In genomic region chr5:68320094-68320986, GRCh38 we compare ENCODE assay signal across 22 cellular contexts.
DNase-seq lines count a peak whose midpoint lies in the region; ATAC-seq, FAIRE-seq and TF ChIP-seq lines count a peak whose summit lies in the region.
"Had no signal": no experiment of that assay in that cellular context is flagged by ENCODE, and none has a peak within 500 bp of the region (broad histone marks: within the 10 kb centered on the region; RNA-seq: fewer than 3 reads in every experiment).

No MANE protein-coding gene starts in this region.

- TF ChIP-seq EP300 in HepG2 (IDR thresholded peaks at IDR 0.05; ENCODE audit: low read depth in 2 of 2, low read length in 2 of 2), result no peak
- TF ChIP-seq EP300 in HepG2 (CRISPR knock-in tag; IDR thresholded peaks at IDR 0.05; ENCODE audit: borderline replicate concordance), result no peak
- no peak for TF ChIP-seq EP300 in transverse colon (IDR thresholded peaks at IDR 0.05; ENCODE audit: low read depth)

- H3K9me3 Mint-ChIP-seq in activated CD4-positive, alpha-beta T cell treated with anti-CD3 and anti-CD28 coated beads for 36 hours (ENCODE audit: low read depth), result no peaks in the 10 kb centered on the region
- H3K9me3 Mint-ChIP-seq in H9, result peaks cover 10 to 13% of the 10 kb centered on the region in 2 experiments
- no peaks in the 10 kb centered on the region for H3K9me3 Mint-ChIP-seq in osteocyte (ENCODE audit: unreplicated experiment)
- H3K9me3 Mint-ChIP-seq: activated naive CD8-positive, alpha-beta T cell treated with anti-CD3 and anti-CD28 coated beads, Interleukin-2, amount 50 U/mL, for 24 hours; central memory CD8-positive, alpha-beta T cell had no signal

- no peak overlapping the region for H2AK5ac ChIP-seq in H9 (ENCODE audit: insufficient read length, low read length)

- H3K56ac ChIP-seq in H9 (ENCODE audit: insufficient read length, low read depth, low read length), result no peak overlapping the region

- no peak overlapping the region for H2BK5ac ChIP-seq in H9 (ENCODE audit: insufficient read length, low read length)

- FAIRE-seq in HepG2 (lab: Jason Lieb, UNC), result no peak

- ATAC-seq in left ventricle myocardium superior (peak; percentile 25), HepG2 (peak; percentile 42)
- ATAC-seq in activated CD4-positive, alpha-beta T cell treated with anti-CD3 and anti-CD28 coated beads for 36 hours, result no peak
- ATAC-seq: activated naive CD8-positive, alpha-beta T cell treated with anti-CD3 and anti-CD28 coated beads, Interleukin-2, amount 50 U/mL, for 24 hours; gastroesophageal sphincter; upper lobe of right lung had no signal

- H4K20me1 ChIP-seq in HepG2 (ENCODE audit: insufficient read depth, low read length), result no peaks in the 10 kb centered on the region
- no peaks in the 10 kb centered on the region for H4K20me1 ChIP-seq in H9 (ENCODE audit: control insufficient read depth, insufficient read depth, insufficient read length)

- DNase-seq in left ventricle myocardium superior (no peak), left ventricle myocardium inferior (no peak), adipocyte (ENCODE audit: low read depth) (no peak), HepG2 (ENCODE audit: low spot score) (peak; percentile 11), transverse colon (peak; percentile 58), H9 (no peak), osteocyte (ENCODE audit: extremely low spot score, unreplicated experiment) (no peak)
- no peak for DNase-seq in activated CD4-positive, alpha-beta T cell treated with anti-CD3 and anti-CD28 coated beads for 36 hours
- DNase-seq: activated CD4-positive, alpha-beta T cell treated with anti-CD3 and anti-CD28 coated beads, Interleukin-2, amount 50 U/mL, for 1 hour; activated naive CD8-positive, alpha-beta T cell treated with anti-CD3 and anti-CD28 coated beads, Interleukin-2, amount 50 U/mL, for 24 hours; activated T-cell treated with anti-CD3 and anti-CD28 coated beads, Interleukin-2, amount 50 U/mL, for 48 hours; endodermal cell; midbrain; NCI-H1092; occipital lobe; SHP77; spleen; stimulated activated naive CD4-positive, alpha-beta T cell; T-helper 2 cell; upper lobe of right lung had no signal

- no peak overlapping the region for H2BK20ac ChIP-seq in H9 (ENCODE audit: low read depth, low read length, poor library complexity, severe bottlenecking)

- POLR2A ChIA-PET in HepG2 (lab: Yijun Ruan, JAX), result no interaction called here
- POLR2A ChIA-PET in activated CD4-positive, alpha-beta T cell treated with anti-CD3 and anti-CD28 coated beads for 36 hours (lab: Charles Lee), result no interaction called here

- intact Hi-C loops in left ventricle myocardium superior (cut with micrococcal nuclease) (no loop called here), left ventricle myocardium inferior (cut with micrococcal nuclease) (no loop called here), HepG2 (cut with micrococcal nuclease; ENCODE audit: unreplicated experiment) (no loop called here), transverse colon (cut with DNase I; ENCODE audit: low total_unique reads) (no loop called here)
- intact Hi-C loops in activated CD4-positive, alpha-beta T cell treated with anti-CD3 and anti-CD28 coated beads for 36 hours (cut with DNase I, micrococcal nuclease), result no loop called here

- H2BK120ac ChIP-seq in H9 (ENCODE audit: low read depth, low read length, poor library complexity, severe bottlenecking), result no peak overlapping the region

- CTCF ChIA-PET in HepG2 (lab: Yijun Ruan, JAX; ENCODE audit: low intra/inter-chr PET ratio, low total read pairs), result no interaction called here
- CTCF ChIA-PET in activated CD4-positive, alpha-beta T cell treated with anti-CD3 and anti-CD28 coated beads for 36 hours (lab: Charles Lee), result interaction anchor here (0.7 kb wide), 1 partner anchor 671 kb away, joined by 3 read pairs; no protein-coding TSS in a partner anchor

- H3K4me3 Mint-ChIP-seq in activated CD4-positive, alpha-beta T cell treated with anti-CD3 and anti-CD28 coated beads for 36 hours, result no peak overlapping the region
- no peak overlapping the region for H3K4me3 Mint-ChIP-seq in H9
- no peak overlapping the region for H3K4me3 Mint-ChIP-seq in osteocyte (ENCODE audit: unreplicated experiment)
- H3K4me3 Mint-ChIP-seq: activated naive CD8-positive, alpha-beta T cell treated with anti-CD3 and anti-CD28 coated beads, Interleukin-2, amount 50 U/mL, for 24 hours; central memory CD8-positive, alpha-beta T cell; endodermal cell had no signal

- H3K36me3 ChIP-seq in left ventricle myocardium inferior (no peaks in the 10 kb centered on the region), adipocyte (ENCODE audit: control insufficient read depth, insufficient read depth, low read length, severe bottlenecking) (no peaks in the 10 kb centered on the region), HepG2 (replicated peaks in 1 of 2; ENCODE audit: control insufficient read depth in 1 of 2, insufficient read depth in 2 of 2, low read length in 2 of 2) (no peaks in the 10 kb centered on the region), transverse colon (no peaks in the 10 kb centered on the region)
- H3K36me3 ChIP-seq: gastroesophageal sphincter, spleen, upper lobe of right lung had no signal

- H3K79me2 ChIP-seq in HepG2 (ENCODE audit: insufficient read depth, low read length), result no peaks in the 10 kb centered on the region
- no peaks in the 10 kb centered on the region for H3K79me2 ChIP-seq in H9 (ENCODE audit: insufficient read depth, low read length)

- H2AFZ ChIP-seq in HepG2 (ENCODE audit: low read length) (no peak overlapping the region), H9 (ENCODE audit: low read length) (no peak overlapping the region)

- H3K9me3 ChIP-seq in left ventricle myocardium inferior (replicated peaks) (peaks cover 3% of the 10 kb centered on the region), adipocyte (ENCODE audit: control insufficient read depth, low read length) (no peaks in the 10 kb centered on the region), HepG2 (ENCODE audit: low read length) (no peaks in the 10 kb centered on the region), transverse colon (no peaks in the 10 kb centered on the region), H9 (ENCODE audit: control insufficient read depth, low read depth, low read length) (no peaks in the 10 kb centered on the region)
- H3K9me3 ChIP-seq: gastroesophageal sphincter, upper lobe of right lung had no signal

- H3K27me3 Mint-ChIP-seq in activated CD4-positive, alpha-beta T cell treated with anti-CD3 and anti-CD28 coated beads for 36 hours, result peaks cover 2% of the 10 kb centered on the region
- H3K27me3 Mint-ChIP-seq in H9 (ENCODE audit: low read depth), result no peaks in the 10 kb centered on the region; the same call in 1 of the 2 replicates
- no peaks in the 10 kb centered on the region for H3K27me3 Mint-ChIP-seq in osteocyte (ENCODE audit: unreplicated experiment)

- no peaks in the 10 kb centered on the region for H3K27me3 ChIP-seq in left ventricle myocardium inferior (ENCODE audit: low read depth)
- no peaks in the 10 kb centered on the region for H3K27me3 ChIP-seq in adipocyte (replicated peaks; ENCODE audit: control insufficient read depth, insufficient read depth, low read length)
- H3K27me3 ChIP-seq in HepG2 (ENCODE audit: control insufficient read depth in 1 of 2, insufficient read depth in 2 of 2, low read length in 2 of 2), result no peaks in the 10 kb centered on the region
- H3K27me3 ChIP-seq in transverse colon, result no peaks in the 10 kb centered on the region
- H3K27me3 ChIP-seq in H9 (ENCODE audit: insufficient read depth, low read length), result no peaks in the 10 kb centered on the region
- H3K27me3 ChIP-seq: gastroesophageal sphincter, spleen, upper lobe of right lung had no signal

- H4K5ac ChIP-seq in H9 (ENCODE audit: insufficient read length, low read depth, low read length), result no peak overlapping the region

- no peak for TF ChIP-seq RAD21 in HepG2 (CRISPR knock-in tag; IDR thresholded peaks at IDR 0.05)

- H3K23ac ChIP-seq in H9 (ENCODE audit: insufficient read length, low read depth, low read length), result no peak overlapping the region

- no peak overlapping the region for H2BK12ac ChIP-seq in H9 (ENCODE audit: insufficient read length, low read depth, low read length)

- BruUV-seq in HepG2 (replicated peaks; lab: Mats Ljungman, UMichigan), result no TSS peak

- H2BK15ac ChIP-seq in H9 (ENCODE audit: low read depth, low read length), result no peak overlapping the region

- no peak overlapping the region for H3T11ph ChIP-seq in H9 (ENCODE audit: low read length)

- H3K9ac ChIP-seq in adipocyte (ENCODE audit: low read length) (peak overlapping the region; percentile 15), HepG2 (ENCODE audit: insufficient read depth, low read depth, low read length) (no peak overlapping the region), H9 (ENCODE audit: extremely low read depth, insufficient read length, low read length) (no peak overlapping the region)

- H3K18ac ChIP-seq in H9 (ENCODE audit: insufficient read length, low read depth, low read length), result no peak overlapping the region

- no peak overlapping the region for H3K27ac Mint-ChIP-seq in activated CD4-positive, alpha-beta T cell treated with anti-CD3 and anti-CD28 coated beads for 36 hours
- H3K27ac Mint-ChIP-seq in H9 (no peak overlapping the region), osteocyte (ENCODE audit: unreplicated experiment) (no peak overlapping the region)
- H3K27ac Mint-ChIP-seq: activated naive CD8-positive, alpha-beta T cell treated with anti-CD3 and anti-CD28 coated beads, Interleukin-2, amount 50 U/mL, for 24 hours; endodermal cell had no signal

- no peaks in the 10 kb centered on the region for H3K79me1 ChIP-seq in H9 (ENCODE audit: insufficient read depth, low read depth, low read length, poor library complexity, severe bottlenecking)

- TF ChIP-seq POLR2A in HepG2 (IDR thresholded peaks at IDR 0.05; ENCODE audit: insufficient read depth in 1 of 2, low read depth in 2 of 2, low read length in 2 of 2), result no peak
- no peak for TF ChIP-seq POLR2A in transverse colon (IDR thresholded peaks at IDR 0.05)

- no peaks in the 10 kb centered on the region for H3K36me3 Mint-ChIP-seq in activated CD4-positive, alpha-beta T cell treated with anti-CD3 and anti-CD28 coated beads for 36 hours (ENCODE audit: low read depth)
- H3K36me3 Mint-ChIP-seq in H9 (ENCODE audit: insufficient read depth in 1 of 3, low read depth in 3 of 3), result peaks cover 0 to 12% (median 7%) of the 10 kb centered on the region in 3 experiments; a peak in 6 of 7 replicates
- no peaks in the 10 kb centered on the region for H3K36me3 Mint-ChIP-seq in osteocyte (ENCODE audit: unreplicated experiment)

- H3K27ac ChIP-seq in left ventricle myocardium inferior (replicated peaks), result no peak overlapping the region
- no peak overlapping the region for H3K27ac ChIP-seq in HepG2 (ENCODE audit: extremely low read length, insufficient read depth, low read length)
- H3K27ac ChIP-seq in transverse colon, result peak overlapping the region in 3 of 4 donors; percentile 15 to 55 (median 23)
- H3K27ac ChIP-seq in H9 (ENCODE audit: insufficient read length, low read depth, low read length), result no peak overlapping the region
- H3K27ac ChIP-seq: gastroesophageal sphincter, spleen, upper lobe of right lung had no signal

- 30% methylated on average over 6 of the region's 6 CpGs for WGBS in HepG2 (ENCODE audit: low lambda C conversion rate)
- WGBS in transverse colon (ENCODE audit: low coverage in 1 of 2), 2 donors, result 66 to 75% methylated on average over 4 to 6 of the region's 6 CpGs
- WGBS in H9 (ENCODE audit: extremely low coverage, insufficient read length, low lambda C conversion rate), result no CpG with 5 or more reads among the region's 6 CpGs

- no peaks in the 10 kb centered on the region for H3K23me2 ChIP-seq in H9 (ENCODE audit: insufficient read length, low read depth, low read length, poor library complexity, severe bottlenecking)

- peaks cover 8% of the 10 kb centered on the region for H3K4me1 Mint-ChIP-seq in activated CD4-positive, alpha-beta T cell treated with anti-CD3 and anti-CD28 coated beads for 36 hours
- H3K4me1 Mint-ChIP-seq in H9, result no peaks in the 10 kb centered on the region; a peak in 1 of 4 replicates
- H3K4me1 Mint-ChIP-seq in osteocyte (ENCODE audit: unreplicated experiment), result peaks cover 17% of the 10 kb centered on the region
- H3K4me1 Mint-ChIP-seq: endodermal cell had no signal

- no peak overlapping the region for H4K8ac ChIP-seq in H9 (replicated peaks; ENCODE audit: insufficient read length, low read depth, low read length)

- H3K14ac ChIP-seq in H9 (ENCODE audit: insufficient read depth, low read length), result no peak overlapping the region

- H3K4ac ChIP-seq in H9 (ENCODE audit: low read depth, low read length), result no peak overlapping the region

- H3K4me1 ChIP-seq in left ventricle myocardium inferior (peaks cover 10% of the 10 kb centered on the region), adipocyte (ENCODE audit: control insufficient read depth, insufficient read depth, low read length) (peaks cover 19% of the 10 kb centered on the region), HepG2 (ENCODE audit: insufficient read depth, low read length) (peaks cover 14% of the 10 kb centered on the region), transverse colon (peaks cover 0 to 21% (median 14%) of the 10 kb centered on the region in 4 donors), H9 (ENCODE audit: insufficient read depth, low read length) (no peaks in the 10 kb centered on the region)
- H3K4me1 ChIP-seq: gastroesophageal sphincter, upper lobe of right lung had no signal

- no peak overlapping the region for H3K4me3 ChIP-seq in left ventricle myocardium inferior
- peak overlapping the region; percentile 5 for H3K4me3 ChIP-seq in adipocyte (ENCODE audit: low read length)
- H3K4me3 ChIP-seq in HepG2 (replicated peaks in 1 of 3; ENCODE audit: insufficient read depth in 1 of 3, low read depth in 2 of 3, low read length in 3 of 3), result no peak overlapping the region
- no peak overlapping the region for H3K4me3 ChIP-seq in transverse colon
- H3K4me3 ChIP-seq: gastroesophageal sphincter, spleen, upper lobe of right lung had no signal

- in situ Hi-C loops in HepG2 (cut with HindIII; ENCODE audit: extremely low pct_ligation_motif_present, low pct_unique_long_range_greater_than_20kb) (no loop called here), transverse colon (cut with MboI; ENCODE audit: low pct_ligation_motif_present in 1 of 4, low pct_unique_long_range_greater_than_20kb in 1 of 4, low sequenced_read_pairs in 3 of 4) (no loop called here)

- TF ChIP-seq CTCF in left ventricle myocardium inferior (IDR thresholded peaks at IDR 0.05; ENCODE audit: borderline replicate concordance) (no peak), HepG2 (CRISPR knock-in tag; IDR thresholded peaks at IDR 0.05) (no peak), transverse colon (IDR thresholded peaks at IDR 0.05) (no peak), H9 (conservative IDR thresholded peaks at IDR 0.05) (no peak), osteocyte (IDR thresholded peaks at IDR 0.05) (no peak)

- no peak overlapping the region for H4K91ac ChIP-seq in H9 (ENCODE audit: insufficient read length, low read depth, low read length)

- peak overlapping the region; percentile 16; the same call in 1 of the 2 replicates for H3K4me2 ChIP-seq in HepG2 (ENCODE audit: low read depth, low read length)
- no peak overlapping the region for H3K4me2 ChIP-seq in H9 (ENCODE audit: insufficient read depth, insufficient read length, low read length)

Comparison
In these comparisons a context has a peak if more than half of its experiments do, and no peak if none do; other contexts are left out.
1. DNase-seq: peak in HepG2 (single experiment) and transverse colon (single experiment); none in left ventricle myocardium superior (single experiment), left ventricle myocardium inferior (single experiment), adipocyte (single experiment), activated CD4-positive, alpha-beta T cell treated with anti-CD3 and anti-CD28 coated beads for 36 hours (single experiment), H9 (single experiment) and osteocyte (single experiment).
2. H3K27ac ChIP-seq: peak in transverse colon (3 of 4); none in left ventricle myocardium inferior (single experiment), HepG2 (single experiment) and H9 (single experiment).